Comparison of ENCODE assay signal across 19 cellular contexts in genomic region chr11:74839445-74839844, GRCh38.
"Had no signal": no experiment of that assay in that cellular context is flagged by ENCODE, and none has a peak within 500 bp of the region (broad histone marks: within the 10 kb centered on the region; RNA-seq: fewer than 3 reads in every experiment).

No MANE protein-coding gene starts in this region.

- DNase-seq: activated CD4-positive, alpha-beta memory T cell treated with anti-CD3 and anti-CD28 coated beads, Interleukin-2, amount 10 ng/mL, durations not matched to agents 7 days and 5 days; activated CD4-positive, alpha-beta T cell treated with anti-CD3 and anti-CD28 coated beads, Interleukin-2, amount 10 ng/mL, durations not matched to agents 24 days and 14 days; activated gamma-delta T cell treated with Interleukin-2 at 50 U/mL for 16 hours; central memory CD4-positive, alpha-beta T cell; dorsolateral prefrontal cortex; endodermal cell; head of caudate nucleus; hypothalamus; left ventricle myocardium inferior; mammary epithelial cell; nucleus accumbens; right cardiac atrium; stimulated activated CD4-positive, alpha-beta T cell treated with anti-CD3 and anti-CD28 coated beads, Interleukin-4, amount 100 ng/mL, for 24 hours; stimulated activated naive CD8-positive, alpha-beta T cell treated with anti-CD3 and anti-CD28 coated beads, Interleukin-15, amount 100 ng/mL, for 72 hours; T-cell; tibial artery had no signal

- H3K4me3 Mint-ChIP-seq: activated CD4-positive, alpha-beta memory T cell treated with anti-CD3 and anti-CD28 coated beads, Interleukin-2, amount 10 ng/mL, durations not matched to agents 7 days and 5 days; activated CD4-positive, alpha-beta T cell treated with anti-CD3 and anti-CD28 coated beads, Interleukin-2, amount 10 ng/mL, durations not matched to agents 24 days and 14 days; activated naive CD4-positive, alpha-beta T cell treated with anti-CD3 and anti-CD28 coated beads, Interleukin-2, amount 50 U/mL, for 24 hours; activated T-helper 1 cell treated with anti-CD3 and anti-CD28 coated beads, Interleukin-12 subunit alpha, Interleukin-12 subunit beta, Interleukin-2, Interleukin-4 antibody, amounts not matched to agents 30 ng/mL and 10 ng/mL and 1 ng/mL, durations not matched to agents 14 hours and 24 hours and 36 hours; endodermal cell; stimulated activated naive CD8-positive, alpha-beta T cell treated with anti-CD3 and anti-CD28 coated beads, Interleukin-15, amount 100 ng/mL, for 72 hours; T-cell had no signal

- H3K27ac Mint-ChIP-seq: activated CD4-positive, alpha-beta memory T cell treated with anti-CD3 and anti-CD28 coated beads, Interleukin-2, amount 10 ng/mL, durations not matched to agents 7 days and 5 days; activated CD4-positive, alpha-beta T cell treated with anti-CD3 and anti-CD28 coated beads, Interleukin-2, amount 10 ng/mL, durations not matched to agents 24 days and 14 days; activated naive CD4-positive, alpha-beta T cell treated with anti-CD3 and anti-CD28 coated beads, Interleukin-2, amount 50 U/mL, for 24 hours; activated T-helper 1 cell treated with anti-CD3 and anti-CD28 coated beads, Interleukin-12 subunit alpha, Interleukin-12 subunit beta, Interleukin-2, Interleukin-4 antibody, amounts not matched to agents 30 ng/mL and 10 ng/mL and 1 ng/mL, durations not matched to agents 14 hours and 24 hours and 36 hours; endodermal cell had no signal

- H3K4me1 Mint-ChIP-seq: activated CD4-positive, alpha-beta memory T cell treated with anti-CD3 and anti-CD28 coated beads, Interleukin-2, amount 10 ng/mL, durations not matched to agents 7 days and 5 days; activated naive CD4-positive, alpha-beta T cell treated with anti-CD3 and anti-CD28 coated beads, Interleukin-2, amount 50 U/mL, for 24 hours; stimulated activated naive CD8-positive, alpha-beta T cell treated with anti-CD3 and anti-CD28 coated beads, Interleukin-15, amount 100 ng/mL, for 72 hours had no signal

- ATAC-seq: gastroesophageal sphincter; right cardiac atrium; stimulated activated naive CD8-positive, alpha-beta T cell treated with anti-CD3 and anti-CD28 coated beads, Interleukin-15, amount 100 ng/mL, for 72 hours; T-cell had no signal

- H3K27me3 Mint-ChIP-seq: activated CD4-positive, alpha-beta memory T cell treated with anti-CD3 and anti-CD28 coated beads, Interleukin-2, amount 10 ng/mL, durations not matched to agents 7 days and 5 days; activated CD4-positive, alpha-beta T cell treated with anti-CD3 and anti-CD28 coated beads, Interleukin-2, amount 10 ng/mL, durations not matched to agents 24 days and 14 days; activated naive CD4-positive, alpha-beta T cell treated with anti-CD3 and anti-CD28 coated beads, Interleukin-2, amount 50 U/mL, for 24 hours; stimulated activated naive CD8-positive, alpha-beta T cell treated with anti-CD3 and anti-CD28 coated beads, Interleukin-15, amount 100 ng/mL, for 72 hours; T-cell had no signal

- H3K9me3 Mint-ChIP-seq: activated CD4-positive, alpha-beta memory T cell treated with anti-CD3 and anti-CD28 coated beads, Interleukin-2, amount 10 ng/mL, durations not matched to agents 7 days and 5 days; activated CD4-positive, alpha-beta T cell treated with anti-CD3 and anti-CD28 coated beads, Interleukin-2, amount 10 ng/mL, durations not matched to agents 24 days and 14 days; activated naive CD4-positive, alpha-beta T cell treated with anti-CD3 and anti-CD28 coated beads, Interleukin-2, amount 50 U/mL, for 24 hours; activated T-helper 1 cell treated with anti-CD3 and anti-CD28 coated beads, Interleukin-12 subunit alpha, Interleukin-12 subunit beta, Interleukin-2, Interleukin-4 antibody, amounts not matched to agents 30 ng/mL and 10 ng/mL and 1 ng/mL, durations not matched to agents 14 hours and 24 hours and 36 hours; endodermal cell; stimulated activated naive CD8-positive, alpha-beta T cell treated with anti-CD3 and anti-CD28 coated beads, Interleukin-15, amount 100 ng/mL, for 72 hours; T-cell had no signal
